In genomic region chr4:76799139-76799538, GRCh38 we compare ENCODE assay signal across 1 cellular context.
TF ChIP-seq lines count a peak whose summit lies in the region.

No MANE protein-coding gene starts in this region.

TF ChIP-seq in K562, 482 proteins besides CTCF, POLR2A, EP300 and RAD21 (continued from another document):
- TF ChIP-seq ZBTB40 (IDR thresholded peaks at IDR 0.05) (peak; percentile 33; the same call in 1 of the 2 replicates), ZBTB40 (CRISPR knock-in tag; IDR thresholded peaks at IDR 0.05) (no peak), MEIS2 (IDR thresholded peaks at IDR 0.05; ENCODE audit: partially characterized antibody) (peak; percentile 21), ILF3 (IDR thresholded peaks at IDR 0.05; ENCODE audit: borderline replicate concordance) (no peak), TSHZ1 (CRISPR knock-in tag; IDR thresholded peaks at IDR 0.05) (no peak), SRF (CRISPR knock-in tag; IDR thresholded peaks at IDR 0.05) (peak; percentile 72 to 98; a peak in 3 of 4 replicates), ZNF551 (CRISPR knock-in tag; IDR thresholded peaks at IDR 0.05) (no peak), SPI1 (IDR thresholded peaks at IDR 0.05; ENCODE audit: borderline replicate concordance, low read depth, low read length) (peak; percentile 80), L3MBTL2 (IDR thresholded peaks at IDR 0.05) (0 out of 2 replicates have a peak, but pooled peaks have one; percentile 32)
TF ChIP-seq in K562: peak in this region for 6.
